16 cellular contexts compared by ENCODE assay signal in genomic region chr5:16937503-16938161, GRCh38. TPM values are rescaled to one million over a fixed set of nuclear protein-coding genes. Genes with fewer than 3 reads are reported as not detected.
DNase-seq lines count a peak whose midpoint lies in the region; ATAC-seq and TF ChIP-seq lines count a peak whose summit lies in the region.
"Had no signal": no experiment of that assay in that cellular context is flagged by ENCODE, and none has a peak within 500 bp of the region (broad histone marks: within the 10 kb centered on the region; RNA-seq: fewer than 3 reads in every experiment).

No MANE protein-coding gene starts in this region.

- no peak overlapping the region for H3K4me3 ChIP-seq in IMR-90 (ENCODE audit: insufficient read depth, low read depth, low read length)
- H3K4me3 ChIP-seq in body of pancreas: no peak overlapping the region
- no peak overlapping the region for H3K4me3 ChIP-seq in Karpas-422 (ENCODE audit: low read length)

- no peak overlapping the region for H2AK9ac ChIP-seq in IMR-90 (replicated peaks; ENCODE audit: low read depth, low read length, poor library complexity)

- BruUV-seq in IMR-90 (replicated peaks; lab: Mats Ljungman, UMichigan): no TSS peak

- H3K4me2 ChIP-seq in IMR-90 (ENCODE audit: low read depth, low read length): no peak overlapping the region
- H3K4me2 ChIP-seq in Karpas-422 (ENCODE audit: low read depth, low read length, poor library complexity, severe bottlenecking): no peak overlapping the region

- peak overlapping the region; percentile 70 for H3K4me3 Mint-ChIP-seq in CD4-positive, alpha-beta T cell
- peak overlapping the region; percentile 41 for H3K4me3 Mint-ChIP-seq in natural killer cell treated with Interleukin-12 subunit alpha and Interleukin-12 subunit beta and Interleukin-15 and Interleukin-18, amount 100 ng/mL, for 72 hours

- peak overlapping the region; percentile 43 for H3K4ac ChIP-seq in IMR-90 (ENCODE audit: low read depth, low read length)

- H3K9me3 Mint-ChIP-seq in CD4-positive, alpha-beta T cell: no peaks in the 10 kb centered on the region
- peaks cover 6% of the 10 kb centered on the region for H3K9me3 Mint-ChIP-seq in natural killer cell treated with Interleukin-12 subunit alpha and Interleukin-12 subunit beta and Interleukin-15 and Interleukin-18, amount 100 ng/mL, for 72 hours

- H3K23ac ChIP-seq in IMR-90 (ENCODE audit: low read depth, low read length): peak overlapping the region; percentile 94; the same call in 1 of the 2 replicates

- TF ChIP-seq CTCF in CD4-positive, alpha-beta T cell (IDR thresholded peaks at IDR 0.05): no peak
- TF ChIP-seq CTCF in IMR-90 (conservative IDR thresholded peaks at IDR 0.05; ENCODE audit: low read depth, low read length): no peak
- no peak for TF ChIP-seq CTCF in body of pancreas (IDR thresholded peaks at IDR 0.05)
- no peak for TF ChIP-seq CTCF in GM13977 (IDR thresholded peaks at IDR 0.05; ENCODE audit: extremely low read depth, insufficient read depth, missing control alignments)
- no peak for TF ChIP-seq CTCF in GM10266 (IDR thresholded peaks at IDR 0.05; ENCODE audit: control insufficient read depth, insufficient read depth, low read depth, missing control alignments)

- POLR2A ChIA-PET in CD4-positive, alpha-beta T cell (lab: Charles Lee): no interaction called here
- POLR2A ChIA-PET in IMR-90 (lab: Charles Lee; ENCODE audit: unreplicated experiment): no interaction called here

- H4K20me1 ChIP-seq in IMR-90 (ENCODE audit: insufficient read depth, low read length) (peaks cover 30% of the 10 kb centered on the region), Karpas-422 (ENCODE audit: insufficient read depth, low read depth, low read length) (no peaks in the 10 kb centered on the region)

- H4K91ac ChIP-seq in IMR-90 (ENCODE audit: insufficient read depth, low read depth, low read length): no peak overlapping the region; the same call in none of the 2 replicates

- peak overlapping the region; percentile 67; the same call in 2 of the 3 replicates for H2BK15ac ChIP-seq in IMR-90 (ENCODE audit: low read depth, low read length)

- dilution Hi-C loops in IMR-90 (cut with HindIII; ENCODE audit: low sequenced_read_pairs, unreplicated experiment): no loop called here

- peaks cover 0 to 17% of the 10 kb centered on the region in 2 experiments; a peak in 3 of 4 replicates for H3K79me1 ChIP-seq in IMR-90 (ENCODE audit: low read depth in 1 of 2, low read length in 2 of 2)

- H3K27me3 Mint-ChIP-seq in CD4-positive, alpha-beta T cell: peaks cover 64% of the 10 kb centered on the region
- H3K27me3 Mint-ChIP-seq in natural killer cell treated with Interleukin-12 subunit alpha and Interleukin-12 subunit beta and Interleukin-15 and Interleukin-18, amount 100 ng/mL, for 72 hours: peaks cover 25 to 30% of the 10 kb centered on the region in 2 donors

- no peak overlapping the region for H3K56ac ChIP-seq in IMR-90 (ENCODE audit: extremely low read depth, insufficient read depth, low read length)

- H3K9me3 ChIP-seq in CD4-positive, alpha-beta T cell (ENCODE audit: control insufficient read depth, low read length): no peaks in the 10 kb centered on the region
- no peaks in the 10 kb centered on the region for H3K9me3 ChIP-seq in IMR-90 (ENCODE audit: control insufficient read depth, insufficient read depth, low read length)
- no peaks in the 10 kb centered on the region for H3K9me3 ChIP-seq in body of pancreas
- H3K9me3 ChIP-seq in Karpas-422 (ENCODE audit: low read length): no peaks in the 10 kb centered on the region
- H3K9me3 ChIP-seq: neutrophil had no signal

- H3K9me2 ChIP-seq in Karpas-422 (replicated peaks; ENCODE audit: insufficient read depth, low read length): no peaks in the 10 kb centered on the region

- peak overlapping the region; percentile 55 for H3K14ac ChIP-seq in IMR-90 (replicated peaks; ENCODE audit: low read depth, low read length)

- H3K36me3 Mint-ChIP-seq in CD4-positive, alpha-beta T cell (ENCODE audit: low read depth): no peaks in the 10 kb centered on the region
- peaks cover 12% of the 10 kb centered on the region for H3K36me3 Mint-ChIP-seq in natural killer cell treated with Interleukin-12 subunit alpha and Interleukin-12 subunit beta and Interleukin-15 and Interleukin-18, amount 100 ng/mL, for 72 hours

- no peak overlapping the region for H3K18ac ChIP-seq in IMR-90 (ENCODE audit: low read depth, low read length)

- H3K4me1 ChIP-seq in IMR-90 (ENCODE audit: control insufficient read depth, insufficient read depth, low read length) (0 out of 2 replicates have a peak, but pooled peaks cover 2% of the 10 kb centered on the region), body of pancreas (peaks cover 17% of the 10 kb centered on the region), Karpas-422 (ENCODE audit: low read length) (no peaks in the 10 kb centered on the region)

- TF ChIP-seq POLR2A in IMR-90 (IDR thresholded peaks at IDR 0.05; ENCODE audit: low read depth, low read length) (no peak), body of pancreas (IDR thresholded peaks at IDR 0.05) (no peak)

- WGBS in IMR-90 (ENCODE audit: extremely low coverage in 2 of 2, insufficient read length in 1 of 2), 2 experiments: no CpG with 5 or more reads among the region's 7 CpGs
- 67 to 73% methylated on average over 7 of the region's 7 CpGs for WGBS in body of pancreas, 2 donors

- no peak for ATAC-seq in CD4-positive, alpha-beta T cell (ENCODE audit: poor library complexity)
- ATAC-seq in IMR-90 (ENCODE audit: low read depth): no peak
- no peak for ATAC-seq in body of pancreas
- no peak for ATAC-seq in natural killer cell treated with Interleukin-12 subunit alpha and Interleukin-12 subunit beta and Interleukin-15 and Interleukin-18, amount 100 ng/mL, for 72 hours

- no peak overlapping the region for H3K27ac Mint-ChIP-seq in CD4-positive, alpha-beta T cell
- H3K27ac Mint-ChIP-seq in natural killer cell treated with Interleukin-12 subunit alpha and Interleukin-12 subunit beta and Interleukin-15 and Interleukin-18, amount 100 ng/mL, for 72 hours: no peak overlapping the region

- intact Hi-C loops in CD4-positive, alpha-beta T cell (cut with DNase I, micrococcal nuclease): no loop called here
- intact Hi-C loops in IMR-90 (cut with micrococcal nuclease) (loop anchor here (5.0 kb wide), 1 partner anchor 175 kb away; no protein-coding TSS in a partner anchor), body of pancreas (cut with DNase I) (no loop called here)

- H2BK5ac ChIP-seq in IMR-90 (ENCODE audit: low read depth, low read length, poor library complexity, severe bottlenecking): no peak overlapping the region

- H4K8ac ChIP-seq in IMR-90 (ENCODE audit: low read depth in 2 of 2, low read length in 2 of 2): no peak overlapping the region

- CTCF ChIA-PET in CD4-positive, alpha-beta T cell (lab: Charles Lee): no interaction called here
- CTCF ChIA-PET in IMR-90 (lab: Yijun Ruan, JAX): interaction anchor here (1.6 kb wide), 1 partner anchor 11 kb away, joined by 5 read pairs; no protein-coding TSS in a partner anchor

- H3K9ac ChIP-seq in IMR-90 (ENCODE audit: low read depth, low read length) (no peak overlapping the region), Karpas-422 (ENCODE audit: low read length) (no peak overlapping the region)

- no peak for DNase-seq in CD4-positive, alpha-beta T cell
- DNase-seq in IMR-90 (no peak), body of pancreas (no peak), GM13977 (ENCODE audit: low spot score) (no peak), Karpas-422 (no peak), GM10266 (ENCODE audit: extremely low spot score) (no peak)
- no peak for DNase-seq in natural killer cell treated with Interleukin-12 subunit alpha and Interleukin-12 subunit beta and Interleukin-15 and Interleukin-18, amount 100 ng/mL, for 72 hours (ENCODE audit: low spot score)
- DNase-seq in activated CD8-positive, alpha-beta memory T cell treated with anti-CD3 and anti-CD28 coated beads, Interleukin-2, amount 50 U/mL, for 48 hours: no peak
- DNase-seq: activated CD4-positive, alpha-beta T cell treated with anti-CD3 and anti-CD28 coated beads, Interleukin-2, amount 50 U/mL, for 48 hours; activated naive CD4-positive, alpha-beta T cell treated with Interleukin-2 at 50 U/mL for 16 hours; GDM1; NCI-H1048; NCI-H2227 treated with DMSO at 0.1 percent for 48 hours had no signal

- peaks cover 11% of the 10 kb centered on the region for H3K9me1 ChIP-seq in IMR-90 (ENCODE audit: insufficient read depth, low read length)

- no peak overlapping the region for H4K5ac ChIP-seq in IMR-90 (ENCODE audit: low read depth, low read length)

- H3K36me3 ChIP-seq in IMR-90 (ENCODE audit: control insufficient read depth, insufficient read depth, low read length) (0 out of 2 replicates have a peak, but pooled peaks cover under 1% of the 10 kb centered on the region), body of pancreas (replicated peaks in 1 of 2; ENCODE audit: insufficient read depth in 1 of 2, low read depth in 2 of 2) (no peaks in the 10 kb centered on the region), Karpas-422 (ENCODE audit: insufficient read depth, low read length) (no peaks in the 10 kb centered on the region)
- H3K36me3 ChIP-seq: cardiac muscle cell, neutrophil had no signal

- no peak overlapping the region for H2BK20ac ChIP-seq in IMR-90 (ENCODE audit: low read depth, low read length)

- H2BK120ac ChIP-seq in IMR-90 (ENCODE audit: low read depth, low read length): peak overlapping the region; percentile 96; the same call in 1 of the 2 replicates

- peak overlapping the region; percentile 85 for H2AK5ac ChIP-seq in IMR-90 (ENCODE audit: low read depth, low read length)

- H3K4me1 Mint-ChIP-seq in CD4-positive, alpha-beta T cell (ENCODE audit: low read depth): peaks cover 31% of the 10 kb centered on the region
- H3K4me1 Mint-ChIP-seq in natural killer cell treated with Interleukin-12 subunit alpha and Interleukin-12 subunit beta and Interleukin-15 and Interleukin-18, amount 100 ng/mL, for 72 hours (ENCODE audit: low read depth in 2 of 2): peaks cover 5 to 7% of the 10 kb centered on the region in 2 donors

- no peak for TF ChIP-seq RAD21 in IMR-90 (IDR thresholded peaks at IDR 0.05; ENCODE audit: low read length)

- H3K27ac ChIP-seq in CD4-positive, alpha-beta T cell (ENCODE audit: low read depth, low read length): no peak overlapping the region
- no peak overlapping the region for H3K27ac ChIP-seq in IMR-90 (ENCODE audit: insufficient read depth, low read length)
- H3K27ac ChIP-seq in body of pancreas: peak overlapping the region; percentile 91 to 99 (median 94)
- H3K27ac ChIP-seq in Karpas-422 (ENCODE audit: low read length): no peak overlapping the region
- H3K27ac ChIP-seq: cardiac muscle cell, neutrophil had no signal

- H3K79me2 ChIP-seq in Karpas-422 (ENCODE audit: low read length): no peaks in the 10 kb centered on the region

- H2AFZ ChIP-seq in IMR-90 (replicated peaks; ENCODE audit: low read length, poor library complexity): no peak overlapping the region
- no peak overlapping the region for H2AFZ ChIP-seq in Karpas-422 (ENCODE audit: low read length)

- in situ Hi-C loops in IMR-90 (cut with MboI; ENCODE audit: low sequenced_read_pairs) (no loop called here), GM13977 (cut with MboI; ENCODE audit: low pct_unique_long_range_greater_than_20kb, low sequenced_read_pairs, unreplicated experiment) (no loop called here)

- H3K27me3 ChIP-seq in CD4-positive, alpha-beta T cell (ENCODE audit: control insufficient read depth, insufficient read depth, low read length): peaks cover 55% of the 10 kb centered on the region
- H3K27me3 ChIP-seq in IMR-90 (ENCODE audit: control insufficient read depth, insufficient read depth, low read length) (no peaks in the 10 kb centered on the region), body of pancreas (no peaks in the 10 kb centered on the region), Karpas-422 (ENCODE audit: low read length) (no peaks in the 10 kb centered on the region)

RNA-seq across cellular contexts. Expression of gene MYO10, which starts 1.5 kb away (rescaled TPM):
- not detected for total RNA-seq in CD4-positive, alpha-beta T cell
- total RNA-seq in IMR-90 (2012; rRNA removed): 93.0 and 115 TPM in 2 replicates
- 39.9 and 41.9 TPM in 2 replicates for polyA plus RNA-seq in IMR-90 (2012; rRNA removed)
- 30.6 and 53.6 TPM in 2 replicates for polyA plus RNA-seq in IMR-90 (2012; cell fraction: cytosol; rRNA removed)
- polyA plus RNA-seq in IMR-90 (2012; cell fraction: nucleus; rRNA removed; ENCODE audit: low replicate concordance): 35.4 and 54.4 TPM in 2 replicates
- total RNA-seq in body of pancreas: 100 to 1,000 TPM in 1 of 2 donors, 10 to 100 TPM in 1; 35.8 to 162 TPM
- not detected for total RNA-seq in natural killer cell treated with Interleukin-12 subunit alpha and Interleukin-12 subunit beta and Interleukin-15 and Interleukin-18, amount 100 ng/mL, for 72 hours
- total RNA-seq in Karpas-422 (2014; rRNA removed; shearing (Covaris generic); ENCODE audit: low replicate concordance): not detected in 2 replicates
- total RNA-seq: T-helper 1 cell treated with Interleukin-12 subunit alpha and Interleukin-12 subunit beta and Interleukin-4 antibody, amounts not matched to agents 30 ng/mL and 1 ng/mL, for 36 hours had no signal

Comparison
In these comparisons a context has a peak if more than half of its experiments do, and no peak if none do; other contexts are left out.
1. H3K27ac ChIP-seq: peak in body of pancreas (4 of 4); none in CD4-positive, alpha-beta T cell (single experiment), IMR-90 (single experiment) and Karpas-422 (single experiment).
2. RNA of gene MYO10, which starts 1.5 kb away (total RNA-seq): 35.8 to 162 TPM in body of pancreas and 93.0 to 115 TPM in IMR-90; not detected in natural killer cell treated with Interleukin-12 subunit alpha and Interleukin-12 subunit beta and Interleukin-15 and Interleukin-18, amount 100 ng/mL, for 72 hours, not detected in CD4-positive, alpha-beta T cell and not detected in Karpas-422; every median in the first group is over 10 times any median in the second.